Comparison of ENCODE assay signal across 8 cellular contexts in genomic region chr13:79406597-79406908, GRCh38. TPM values are rescaled to one million over a fixed set of nuclear protein-coding genes. Genes with fewer than 3 reads are reported as not detected.
DNase-seq lines count a peak whose midpoint lies in the region; ATAC-seq and TF ChIP-seq lines count a peak whose summit lies in the region.

No MANE protein-coding gene starts in this region.

- H3K36me3 ChIP-seq in brain microvascular endothelial cell (replicated peaks), result no peaks in the 10 kb centered on the region
- no peaks in the 10 kb centered on the region for H3K36me3 ChIP-seq in lower lobe of right lung
- H3K36me3 ChIP-seq in uterus, result no peaks in the 10 kb centered on the region

- H3K9me3 ChIP-seq in lower lobe of right lung, result no peaks in the 10 kb centered on the region
- H3K9me3 ChIP-seq in uterus, result no peaks in the 10 kb centered on the region

- H3K27ac ChIP-seq in brain microvascular endothelial cell (peak overlapping the region; percentile 92), lower lobe of right lung (peak overlapping the region; percentile 95), uterus (peak overlapping the region; percentile 95 to 98)

- intact Hi-C loops in lower lobe of right lung (cut with DNase I), result no loop called here
- intact Hi-C loops in uterus (cut with DNase I; ENCODE audit: low total_unique reads), result no loop called here

- no peak for TF ChIP-seq POLR2A in uterus (IDR thresholded peaks at IDR 0.05)

- in situ Hi-C loops in brain microvascular endothelial cell (cut with HindIII; ENCODE audit: low pct_ligation_motif_present, low sequenced_read_pairs), result no loop called here

- H3K27me3 ChIP-seq in brain microvascular endothelial cell (replicated peaks) (no peaks in the 10 kb centered on the region), lower lobe of right lung (ENCODE audit: low read depth) (no peaks in the 10 kb centered on the region), uterus (no peaks in the 10 kb centered on the region)

- DNase-seq in AG10803 (ENCODE audit: low read depth), result no peak
- DNase-seq in brain microvascular endothelial cell, result no peak
- DNase-seq in lower lobe of right lung, result no peak
- no peak for DNase-seq in uterus
- no peak for DNase-seq in activated CD4-positive, alpha-beta T cell treated with anti-CD3 and anti-CD28 coated beads for 4 hours
- no peak for DNase-seq in DMS 273 (lab: John Stamatoyannopoulos, UW; ENCODE audit: unreplicated experiment)

- H3K4me3 ChIP-seq in AG10803 (ENCODE audit: low read length) (peak overlapping the region; percentile 79), brain microvascular endothelial cell (ENCODE audit: low read depth, low read length) (peak overlapping the region; percentile 85), lower lobe of right lung (peak overlapping the region; percentile 81), uterus (peak overlapping the region; percentile 83 to 99)

- peaks cover 49% of the 10 kb centered on the region for H3K4me1 ChIP-seq in lower lobe of right lung
- H3K4me1 ChIP-seq in uterus, result no peaks in the 10 kb centered on the region

- ATAC-seq in GM19438 (IDR thresholded peaks at IDR 0.05; ENCODE audit: low read depth, unreplicated experiment), result peak; percentile 36
- peak; percentile 4 for ATAC-seq in HG03575 (IDR thresholded peaks at IDR 0.05; ENCODE audit: extremely low read depth, insufficient number of reproducible peaks, low FRiP score, unreplicated experiment)
- peak; percentile 46 to 54 for ATAC-seq in lower lobe of right lung

- TF ChIP-seq CTCF in AG10803 (conservative IDR thresholded peaks at IDR 0.05; ENCODE audit: low read length) (no peak), brain microvascular endothelial cell (IDR thresholded peaks at IDR 0.05; ENCODE audit: low read depth, low read length, missing control alignments) (no peak), lower lobe of right lung (IDR thresholded peaks at IDR 0.05) (no peak), uterus (IDR thresholded peaks at IDR 0.05) (no peak)

RNA-seq across cellular contexts. Expression of gene RBM26, which starts 0.5 kb away (rescaled TPM):
- total RNA-seq in lower lobe of right lung, result 44.0 TPM
- 10 to 100 TPM; 33.8 to 83.8 (median 54.5) TPM for total RNA-seq in uterus
